Comparison of ENCODE assay signal across 1 cellular context in the genomic region with DNA sequence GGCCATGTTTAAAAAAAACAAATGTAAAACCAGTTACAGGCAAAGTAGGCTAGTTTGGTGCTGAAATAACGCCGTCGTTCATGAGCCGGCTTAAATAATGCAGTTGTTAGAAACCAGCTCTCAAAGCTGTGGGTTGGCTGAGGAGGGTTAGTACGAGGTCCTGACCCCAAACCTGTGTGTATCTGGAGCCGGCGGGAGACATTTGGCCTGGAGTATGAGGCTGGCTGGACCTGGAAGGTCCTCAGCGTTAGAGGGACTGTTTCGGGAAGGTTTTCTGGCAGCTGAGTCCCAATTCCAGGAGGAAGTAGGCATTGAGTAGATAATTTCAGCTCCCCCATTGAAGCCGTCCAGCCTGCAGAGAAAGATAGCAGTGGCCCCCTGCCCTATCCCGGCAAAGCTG.
TF ChIP-seq lines count a peak whose summit lies in the region.

No MANE protein-coding gene starts in this region.

TF ChIP-seq in H1, 55 proteins besides CTCF, POLR2A, EP300 and RAD21:
- no peak for TF ChIP-seq TCF12 (IDR thresholded peaks at IDR 0.05; ENCODE audit: low read depth, low read length)
- no peak for TF ChIP-seq TAF7 (optimal IDR thresholded peaks at IDR 0.05; ENCODE audit: borderline replicate concordance, low read depth, low read length)
